ENCODE assay signal across 1 cellular context in the genomic region with DNA sequence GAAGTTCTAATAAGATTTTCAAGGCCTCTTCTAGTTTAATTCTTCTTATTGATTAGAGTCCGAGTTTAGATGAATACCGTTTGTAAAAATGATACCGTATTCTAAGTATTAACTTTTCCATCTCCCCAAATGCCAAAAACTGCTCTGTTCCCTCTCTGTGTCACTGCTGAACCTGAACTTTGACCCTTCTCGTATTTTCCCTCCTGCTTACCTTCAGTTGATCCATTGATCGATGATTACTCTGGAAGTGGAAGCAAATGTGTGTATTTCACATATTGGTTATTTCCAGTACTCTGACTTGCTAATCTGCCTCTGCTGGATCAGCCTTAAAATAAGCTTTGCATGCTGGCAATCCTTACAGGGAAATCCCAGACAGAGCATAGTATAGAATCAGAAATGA.
A peak's percentile ranks its signal among the peaks of the same experiment; 100 is the strongest.
TF ChIP-seq lines count a peak whose summit lies in the region.

No MANE protein-coding gene starts in this region.

TF ChIP-seq in liver, 16 proteins besides CTCF, POLR2A, EP300 and RAD21 (continued from another document):
- TF ChIP-seq, protein P1, sequence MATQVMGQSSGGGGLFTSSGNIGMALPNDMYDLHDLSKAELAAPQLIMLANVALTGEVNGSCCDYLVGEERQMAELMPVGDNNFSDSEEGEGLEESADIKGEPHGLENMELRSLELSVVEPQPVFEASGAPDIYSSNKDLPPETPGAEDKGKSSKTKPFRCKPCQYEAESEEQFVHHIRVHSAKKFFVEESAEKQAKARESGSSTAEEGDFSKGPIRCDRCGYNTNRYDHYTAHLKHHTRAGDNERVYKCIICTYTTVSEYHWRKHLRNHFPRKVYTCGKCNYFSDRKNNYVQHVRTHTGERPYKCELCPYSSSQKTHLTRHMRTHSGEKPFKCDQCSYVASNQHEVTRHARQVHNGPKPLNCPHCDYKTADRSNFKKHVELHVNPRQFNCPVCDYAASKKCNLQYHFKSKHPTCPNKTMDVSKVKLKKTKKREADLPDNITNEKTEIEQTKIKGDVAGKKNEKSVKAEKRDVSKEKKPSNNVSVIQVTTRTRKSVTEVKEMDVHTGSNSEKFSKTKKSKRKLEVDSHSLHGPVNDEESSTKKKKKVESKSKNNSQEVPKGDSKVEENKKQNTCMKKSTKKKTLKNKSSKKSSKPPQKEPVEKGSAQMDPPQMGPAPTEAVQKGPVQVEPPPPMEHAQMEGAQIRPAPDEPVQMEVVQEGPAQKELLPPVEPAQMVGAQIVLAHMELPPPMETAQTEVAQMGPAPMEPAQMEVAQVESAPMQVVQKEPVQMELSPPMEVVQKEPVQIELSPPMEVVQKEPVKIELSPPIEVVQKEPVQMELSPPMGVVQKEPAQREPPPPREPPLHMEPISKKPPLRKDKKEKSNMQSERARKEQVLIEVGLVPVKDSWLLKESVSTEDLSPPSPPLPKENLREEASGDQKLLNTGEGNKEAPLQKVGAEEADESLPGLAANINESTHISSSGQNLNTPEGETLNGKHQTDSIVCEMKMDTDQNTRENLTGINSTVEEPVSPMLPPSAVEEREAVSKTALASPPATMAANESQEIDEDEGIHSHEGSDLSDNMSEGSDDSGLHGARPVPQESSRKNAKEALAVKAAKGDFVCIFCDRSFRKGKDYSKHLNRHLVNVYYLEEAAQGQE (IDR thresholded peaks at IDR 0.05), result no peak
- TF ChIP-seq, protein P2, sequence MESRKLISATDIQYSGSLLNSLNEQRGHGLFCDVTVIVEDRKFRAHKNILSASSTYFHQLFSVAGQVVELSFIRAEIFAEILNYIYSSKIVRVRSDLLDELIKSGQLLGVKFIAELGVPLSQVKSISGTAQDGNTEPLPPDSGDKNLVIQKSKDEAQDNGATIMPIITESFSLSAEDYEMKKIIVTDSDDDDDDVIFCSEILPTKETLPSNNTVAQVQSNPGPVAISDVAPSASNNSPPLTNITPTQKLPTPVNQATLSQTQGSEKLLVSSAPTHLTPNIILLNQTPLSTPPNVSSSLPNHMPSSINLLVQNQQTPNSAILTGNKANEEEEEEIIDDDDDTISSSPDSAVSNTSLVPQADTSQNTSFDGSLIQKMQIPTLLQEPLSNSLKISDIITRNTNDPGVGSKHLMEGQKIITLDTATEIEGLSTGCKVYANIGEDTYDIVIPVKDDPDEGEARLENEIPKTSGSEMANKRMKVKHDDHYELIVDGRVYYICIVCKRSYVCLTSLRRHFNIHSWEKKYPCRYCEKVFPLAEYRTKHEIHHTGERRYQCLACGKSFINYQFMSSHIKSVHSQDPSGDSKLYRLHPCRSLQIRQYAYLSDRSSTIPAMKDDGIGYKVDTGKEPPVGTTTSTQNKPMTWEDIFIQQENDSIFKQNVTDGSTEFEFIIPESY (IDR thresholded peaks at IDR 0.05), result peak; percentile 25
- TF ChIP-seq NR2F2 (IDR thresholded peaks at IDR 0.05) (no peak), HNF4A (conservative IDR thresholded peaks at IDR 0.05) (peak; percentile 92 to 93), FOXA2 (IDR thresholded peaks at IDR 0.05) (peak; percentile 46), HNF4G (IDR thresholded peaks at IDR 0.05) (peak; percentile 64), RXRA (IDR thresholded peaks at IDR 0.05) (peak; percentile 72 to 80), EGR1 (IDR thresholded peaks at IDR 0.05; ENCODE audit: low read depth in 2 of 2) (no peak), JUND (IDR thresholded peaks at IDR 0.05) (peak in 1 of 2 donors; percentile 51), SP1 (IDR thresholded peaks at IDR 0.05) (peak; percentile 82), TAF1 (conservative IDR thresholded peaks at IDR 0.05) (no peak), YY1 (IDR thresholded peaks at IDR 0.05) (peak; percentile 70), GABPA (IDR thresholded peaks at IDR 0.05 in 1 of 2, conservative IDR thresholded peaks at IDR 0.05 in 1 of 2) (no peak)
- TF ChIP-seq, protein P3, sequence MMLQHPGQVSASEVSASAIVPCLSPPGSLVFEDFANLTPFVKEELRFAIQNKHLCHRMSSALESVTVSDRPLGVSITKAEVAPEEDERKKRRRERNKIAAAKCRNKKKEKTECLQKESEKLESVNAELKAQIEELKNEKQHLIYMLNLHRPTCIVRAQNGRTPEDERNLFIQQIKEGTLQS (IDR thresholded peaks at IDR 0.05), result peak; percentile 46
- TF ChIP-seq, protein P4, sequence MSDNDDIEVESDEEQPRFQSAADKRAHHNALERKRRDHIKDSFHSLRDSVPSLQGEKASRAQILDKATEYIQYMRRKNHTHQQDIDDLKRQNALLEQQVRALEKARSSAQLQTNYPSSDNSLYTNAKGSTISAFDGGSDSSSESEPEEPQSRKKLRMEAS (IDR thresholded peaks at IDR 0.05), result peak; percentile 50
